ENCODE assay signal across 15 cellular contexts in genomic region chr18:8439091-8439490, GRCh38.
DNase-seq lines count a peak whose midpoint lies in the region; ATAC-seq and TF ChIP-seq lines count a peak whose summit lies in the region.
"Had no signal": no experiment of that assay in that cellular context is flagged by ENCODE, and none has a peak within 500 bp of the region (broad histone marks: within the 10 kb centered on the region; RNA-seq: fewer than 3 reads in every experiment).

No MANE protein-coding gene starts in this region.

- no peak overlapping the region for H3K4me3 ChIP-seq in mammary epithelial cell (replicated peaks in 1 of 3; ENCODE audit: insufficient read depth in 1 of 3, low read depth in 2 of 3, low read length in 3 of 3)
- H3K4me3 ChIP-seq in PC-3 (ENCODE audit: low read length): no peak overlapping the region
- no peak overlapping the region for H3K4me3 ChIP-seq in ascending aorta
- H3K4me3 ChIP-seq: BLaER1, GM12878, HAP-1 had no signal

- no peaks in the 10 kb centered on the region for H3K9me2 ChIP-seq in PC-3 (replicated peaks; ENCODE audit: low read length)

- H4K20me1 ChIP-seq in mammary epithelial cell (ENCODE audit: insufficient read depth, low read length) (no peaks in the 10 kb centered on the region), PC-3 (ENCODE audit: low read length) (no peaks in the 10 kb centered on the region)
- H4K20me1 ChIP-seq: BLaER1 had no signal

- no peak for TF ChIP-seq CTCF in MCF 10A (IDR thresholded peaks at IDR 0.05; ENCODE audit: unreplicated experiment)
- TF ChIP-seq CTCF in mammary epithelial cell (conservative IDR thresholded peaks at IDR 0.05 in 1 of 2, IDR thresholded peaks at IDR 0.05 in 1 of 2; ENCODE audit: extremely low read depth in 1 of 2, insufficient read depth in 1 of 2, low read depth in 1 of 2, low read length in 2 of 2): no peak
- no peak for TF ChIP-seq CTCF in PC-3 (conservative IDR thresholded peaks at IDR 0.05; ENCODE audit: low read depth, low read length)
- TF ChIP-seq CTCF in osteocyte (IDR thresholded peaks at IDR 0.05): no peak
- TF ChIP-seq CTCF in glutamatergic neuron (IDR thresholded peaks at IDR 0.05; ENCODE audit: partially characterized antibody, unreplicated experiment): no peak
- TF ChIP-seq CTCF in ascending aorta (IDR thresholded peaks at IDR 0.05): no peak

- CTCF ChIA-PET in MCF 10A (lab: Yijun Ruan, JAX): interaction anchor here (0.6 to 1.2 kb wide), 3 partner anchors 13 to 1166 kb away, joined by 3 to 4 read pairs (median 3); no protein-coding TSS in a partner anchor
- CTCF ChIA-PET in mammary epithelial cell (lab: Charles Lee; ENCODE audit: low non-redundant PET): no interaction called here
- CTCF ChIA-PET in PC-3 (lab: Charles Lee): interaction anchor here (0.6 kb wide), 1 partner anchor 15 kb away, joined by 3 read pairs; no protein-coding TSS in a partner anchor

- in situ Hi-C loops in mammary epithelial cell (cut with MboI; ENCODE audit: low sequenced_read_pairs in 2 of 2): no loop called here

- H3K9ac ChIP-seq in mammary epithelial cell (ENCODE audit: insufficient read depth, low read length) (no peak overlapping the region), PC-3 (ENCODE audit: low read length) (no peak overlapping the region)
- H3K9ac ChIP-seq: BLaER1 had no signal

- no peaks in the 10 kb centered on the region for H3F3A ChIP-seq in PC-3 (ENCODE audit: low read length, unreplicated experiment)

- 75% methylated on average over 4 of the region's 4 CpGs for WGBS in mammary epithelial cell (ENCODE audit: low coverage, missing lambda C conversion rate)

- DNase-seq in MCF 10A (ENCODE audit: unreplicated experiment): peak; percentile 34
- DNase-seq in mammary epithelial cell: no peak
- peak; percentile 38 for DNase-seq in PC-3
- DNase-seq in osteocyte (ENCODE audit: extremely low spot score, unreplicated experiment): peak; percentile 64
- DNase-seq in NCI-H1092 (lab: John Stamatoyannopoulos, UW): no peak
- no peak for DNase-seq in glutamatergic neuron
- DNase-seq in ascending aorta (ENCODE audit: low spot score in 2 of 2): no peak
- DNase-seq: 8988T; Calu3; CD4-positive, alpha-beta memory T cell; DMS79 treated with DMSO at 0.1 percent for 48 hours had no signal

- H2AFZ ChIP-seq in mammary epithelial cell (ENCODE audit: low read depth, low read length) (no peak overlapping the region), PC-3 (ENCODE audit: low read length) (no peak overlapping the region)

- no peaks in the 10 kb centered on the region for H3K36me3 Mint-ChIP-seq in MCF 10A (ENCODE audit: insufficient read depth, unreplicated experiment)
- no peaks in the 10 kb centered on the region for H3K36me3 Mint-ChIP-seq in osteocyte (ENCODE audit: unreplicated experiment)
- peaks cover 8% of the 10 kb centered on the region for H3K36me3 Mint-ChIP-seq in glutamatergic neuron (ENCODE audit: unreplicated experiment)
- H3K36me3 Mint-ChIP-seq: CD14-positive monocyte; CD4-positive, alpha-beta memory T cell had no signal

- H3K9me3 Mint-ChIP-seq in MCF 10A (ENCODE audit: unreplicated experiment) (peaks cover 6% of the 10 kb centered on the region), osteocyte (ENCODE audit: unreplicated experiment) (peaks cover 7% of the 10 kb centered on the region), glutamatergic neuron (ENCODE audit: unreplicated experiment) (peaks cover 6% of the 10 kb centered on the region)

- peaks cover 2% of the 10 kb centered on the region for H3K27me3 ChIP-seq in mammary epithelial cell (ENCODE audit: insufficient read depth, low read length)
- no peaks in the 10 kb centered on the region for H3K27me3 ChIP-seq in PC-3 (ENCODE audit: low read length)
- no peaks in the 10 kb centered on the region for H3K27me3 ChIP-seq in ascending aorta
- H3K27me3 ChIP-seq: BLaER1 had no signal

- H3K4me1 ChIP-seq in mammary epithelial cell (ENCODE audit: insufficient read depth, low read length): no peaks in the 10 kb centered on the region
- peaks cover 8% of the 10 kb centered on the region for H3K4me1 ChIP-seq in PC-3 (ENCODE audit: insufficient read depth, low read length)
- H3K4me1 ChIP-seq in ascending aorta: no peaks in the 10 kb centered on the region
- H3K4me1 ChIP-seq: BLaER1, HAP-1 had no signal

- H3K4me3 Mint-ChIP-seq in MCF 10A (ENCODE audit: unreplicated experiment): no peak overlapping the region
- H3K4me3 Mint-ChIP-seq in osteocyte (ENCODE audit: unreplicated experiment): no peak overlapping the region
- no peak overlapping the region for H3K4me3 Mint-ChIP-seq in glutamatergic neuron (ENCODE audit: unreplicated experiment)
- H3K4me3 Mint-ChIP-seq: CD14-positive monocyte; CD4-positive, alpha-beta memory T cell had no signal

- H3K79me2 ChIP-seq in mammary epithelial cell (ENCODE audit: insufficient read depth, low read length): no peaks in the 10 kb centered on the region
- H3K79me2 ChIP-seq in PC-3 (ENCODE audit: low read length): no peaks in the 10 kb centered on the region

- intact Hi-C loops in MCF 10A (cut with micrococcal nuclease): no loop called here
- intact Hi-C loops in mammary epithelial cell (cut with micrococcal nuclease): no loop called here
- intact Hi-C loops in PC-3 (cut with micrococcal nuclease): no loop called here
- intact Hi-C loops in ascending aorta (cut with DNase I): no loop called here

- H3K27me3 Mint-ChIP-seq in MCF 10A (ENCODE audit: insufficient read depth, unreplicated experiment) (peaks cover 16% of the 10 kb centered on the region), osteocyte (ENCODE audit: unreplicated experiment) (peaks cover 16% of the 10 kb centered on the region), glutamatergic neuron (ENCODE audit: unreplicated experiment) (peaks cover 3% of the 10 kb centered on the region)

- H3K27ac ChIP-seq in mammary epithelial cell (ENCODE audit: insufficient read depth, low read depth, low read length): no peak overlapping the region
- H3K27ac ChIP-seq in PC-3 (ENCODE audit: low read length): no peak overlapping the region
- no peak overlapping the region for H3K27ac ChIP-seq in ascending aorta
- H3K27ac ChIP-seq: BLaER1 had no signal

- H3K4me1 Mint-ChIP-seq in MCF 10A (ENCODE audit: insufficient read depth, unreplicated experiment) (no peaks in the 10 kb centered on the region), osteocyte (ENCODE audit: unreplicated experiment) (no peaks in the 10 kb centered on the region), glutamatergic neuron (ENCODE audit: low read depth, unreplicated experiment) (no peaks in the 10 kb centered on the region)
- H3K4me1 Mint-ChIP-seq: CD14-positive monocyte had no signal

- dilution Hi-C loops in mammary epithelial cell (cut with HindIII; ENCODE audit: low sequenced_read_pairs): no loop called here

- H3K36me3 ChIP-seq in mammary epithelial cell (ENCODE audit: insufficient read depth, low read length): no peaks in the 10 kb centered on the region
- no peaks in the 10 kb centered on the region for H3K36me3 ChIP-seq in PC-3 (ENCODE audit: low read depth, low read length)
- H3K36me3 ChIP-seq in ascending aorta: no peaks in the 10 kb centered on the region
- H3K36me3 ChIP-seq: BLaER1, HAP-1 had no signal

- H3K9me3 ChIP-seq in mammary epithelial cell (replicated peaks; ENCODE audit: insufficient read depth, low read length): no peaks in the 10 kb centered on the region
- H3K9me3 ChIP-seq in PC-3 (ENCODE audit: low read length): no peaks in the 10 kb centered on the region
- peaks cover 4 to 5% of the 10 kb centered on the region in 2 donors for H3K9me3 ChIP-seq in ascending aorta
- H3K9me3 ChIP-seq: HAP-1 had no signal

- POLR2A ChIA-PET in MCF 10A (lab: Yijun Ruan, JAX): no interaction called here
- POLR2A ChIA-PET in PC-3 (lab: Charles Lee; ENCODE audit: unreplicated experiment): no interaction called here

- ATAC-seq in PC-3: peak; percentile 64
- ATAC-seq: GM12878 had no signal

- no TSS peak for BruUV-seq in MCF 10A (replicated peaks; lab: Mats Ljungman, UMichigan)
- no TSS peak for BruUV-seq in mammary epithelial cell (replicated peaks; lab: Mats Ljungman, UMichigan)
- BruUV-seq in PC-3 (replicated peaks; lab: Mats Ljungman, UMichigan): no TSS peak

- H3K27ac Mint-ChIP-seq in MCF 10A (ENCODE audit: low read depth, unreplicated experiment) (no peak overlapping the region), osteocyte (ENCODE audit: unreplicated experiment) (no peak overlapping the region), glutamatergic neuron (ENCODE audit: unreplicated experiment) (no peak overlapping the region)
- H3K27ac Mint-ChIP-seq: CD14-positive monocyte; CD4-positive, alpha-beta memory T cell had no signal

- H3K4me2 ChIP-seq in mammary epithelial cell (ENCODE audit: insufficient read depth, low read depth, low read length) (no peak overlapping the region), PC-3 (ENCODE audit: low read length) (no peak overlapping the region)
- H3K4me2 ChIP-seq: BLaER1 had no signal

Comparison
In these comparisons a context has a peak if more than half of its experiments do, and no peak if none do; other contexts are left out.
1. DNase-seq: peak in MCF 10A (single experiment), PC-3 (single experiment) and osteocyte (single experiment); none in mammary epithelial cell (single experiment), NCI-H1092 (single experiment), glutamatergic neuron (single experiment) and ascending aorta (0 of 2).